In genomic region chr2:24075915-24076848, GRCh38 we compare ENCODE assay signal across 8 cellular contexts. TPM values are rescaled to one million over a fixed set of nuclear protein-coding genes. Genes with fewer than 3 reads are reported as not detected.
A peak's percentile ranks its signal among the peaks of the same experiment; 100 is the strongest.
DNase-seq lines count a peak whose midpoint lies in the region; ATAC-seq, FAIRE-seq and TF ChIP-seq lines count a peak whose summit lies in the region.

Gene SF3B6 (minus strand): TSS chr2:24076326. CDS start chr2:24076229, 97 bp downstream.

- H3K36me3 ChIP-seq in keratinocyte (ENCODE audit: control insufficient read depth in 2 of 2, extremely low read depth in 1 of 2, insufficient read depth in 2 of 2, low read length in 2 of 2): peaks cover 10% of the 10 kb centered on the region in 2 experiments

- peak within 1 kb of the TSS; percentile 74 for H3K4me2 ChIP-seq in keratinocyte (ENCODE audit: control insufficient read depth, extremely low read depth, insufficient read depth, low read depth, low read length)

- peak within 1 kb of the TSS; percentile 99 for H3K4me3 Mint-ChIP-seq in chondrocyte (ENCODE audit: unreplicated experiment)

- dilution Hi-C loops in keratinocyte (cut with MboI; ENCODE audit: extremely low pct_ligation_motif_present, low sequenced_read_pairs): no loop called here

- H3K79me2 ChIP-seq in keratinocyte (ENCODE audit: control insufficient read depth, insufficient read depth, low read length): peaks cover 38% of the 10 kb centered on the region

- no peaks in the 10 kb centered on the region for H3K9me3 Mint-ChIP-seq in chondrocyte (ENCODE audit: low read depth)

- TF ChIP-seq POLR2A in GM19193 (IDR thresholded peaks at IDR 0.05; ENCODE audit: extremely low read depth, insufficient read depth, insufficient read length): peak; percentile 90

- H4K20me1 ChIP-seq in keratinocyte (ENCODE audit: control insufficient read depth, extremely low read depth, insufficient read depth, low read length): peaks cover 4% of the 10 kb centered on the region

- TF ChIP-seq CTCF in chondrocyte (IDR thresholded peaks at IDR 0.05): peak; percentile 39
- no peak for TF ChIP-seq CTCF in keratinocyte (optimal IDR thresholded peaks at IDR 0.05 in 1 of 3, IDR thresholded peaks at IDR 0.05 in 1 of 3, conservative IDR thresholded peaks at IDR 0.05 in 1 of 3; ENCODE audit: extremely low read depth in 1 of 3, insufficient read depth in 2 of 3, low read length in 3 of 3)

- peaks cover 28% of the 10 kb centered on the region for H3K4me1 Mint-ChIP-seq in chondrocyte (ENCODE audit: low read depth)

- H3K9me3 ChIP-seq in keratinocyte (ENCODE audit: control insufficient read depth, low read depth, low read length): no peaks in the 10 kb centered on the region

- H3K27ac ChIP-seq in keratinocyte (ENCODE audit: control insufficient read depth, insufficient read depth, low read length): peak within 1 kb of the TSS; percentile 93

- H3K4me1 ChIP-seq in keratinocyte (ENCODE audit: control insufficient read depth, extremely low read depth, insufficient read depth, low read length): peaks cover 7% of the 10 kb centered on the region

- H3K27me3 ChIP-seq in keratinocyte (ENCODE audit: control insufficient read depth, extremely low read depth, insufficient read depth, low read length): no peaks in the 10 kb centered on the region

- H3K36me3 Mint-ChIP-seq in chondrocyte (ENCODE audit: low read depth): peaks cover 7% of the 10 kb centered on the region

- no peaks in the 10 kb centered on the region for H3K9me1 ChIP-seq in keratinocyte (ENCODE audit: control insufficient read depth, extremely low read depth, insufficient read depth, low read length)

- peak within 1 kb of the TSS; percentile 93 for H3K9ac ChIP-seq in keratinocyte (ENCODE audit: control insufficient read depth, extremely low read depth, insufficient read depth, low read length)

- ATAC-seq in HG03439 (IDR thresholded peaks at IDR 0.05; ENCODE audit: unreplicated experiment): peak; percentile 94

- peak within 1 kb of the TSS; percentile 99 for H3K27ac Mint-ChIP-seq in chondrocyte (ENCODE audit: unreplicated experiment)

- H3K27me3 Mint-ChIP-seq in chondrocyte (ENCODE audit: low read depth): no peaks in the 10 kb centered on the region

- peak within 1 kb of the TSS; percentile 67 to 84 (median 82) for H3K4me3 ChIP-seq in keratinocyte (ENCODE audit: control insufficient read depth in 2 of 3, extremely low read depth in 1 of 3, insufficient read depth in 2 of 3, low read depth in 1 of 3, low read length in 3 of 3)

- H2AFZ ChIP-seq in keratinocyte (ENCODE audit: control insufficient read depth, low read length): peak within 1 kb of the TSS; percentile 93

- DNase-seq in AML-193 (lab: John Stamatoyannopoulos, UW) (peak; percentile 96 to 97), NCI-H510A treated with DMSO at 0.1 percent for 48 hours (lab: John Stamatoyannopoulos, UW) (peak; percentile 99), chondrocyte (ENCODE audit: low spot score) (peak; percentile 98), keratinocyte (ENCODE audit: low read depth, low spot score) (peak; percentile 98)
- peak; percentile 99 for DNase-seq in activated CD4-positive, alpha-beta T cell treated with anti-CD3 and anti-CD28 coated beads for 24 hours (ENCODE audit: low read depth in 2 of 2)
- DNase-seq in stimulated activated CD4-positive, alpha-beta T cell treated with anti-CD3 and anti-CD28 coated beads, Interleukin-15, amount 100 ng/mL, for 1 hour (ENCODE audit: low read depth in 1 of 2, low spot score in 1 of 2): peak; percentile 97 to 99

- peak; percentile 80 for FAIRE-seq in keratinocyte (lab: Jason Lieb, UNC)

RNA-seq across cellular contexts. Expression of gene SF3B6, which starts in this region (rescaled TPM):
- total RNA-seq in chondrocyte: 67.0 to 81.9 TPM (median 72.0 TPM) in 3 replicates
- polyA plus RNA-seq in keratinocyte: 189 to 347 TPM (median 265 TPM) in 3 replicates
- 139 TPM for polyA plus RNA-seq in keratinocyte (2011; ENCODE audit: low read depth)
- 282 and 428 TPM in 2 replicates for polyA plus RNA-seq in keratinocyte (2011; cell fraction: cytosol; rRNA removed)
- 119 and 148 TPM in 2 replicates for polyA plus RNA-seq in keratinocyte (2011; cell fraction: nucleus; rRNA removed)
- polyA plus RNA-seq in keratinocyte (2012; ENCODE audit: low replicate concordance): 200 and 212 TPM in 2 replicates
- 13.4 to 63.6 TPM (median 36.7 TPM) in 3 replicates for polyA minus RNA-seq in keratinocyte
- polyA minus RNA-seq in keratinocyte (2011; cell fraction: cytosol; rRNA and poly(A)+ RNA removed): 74.1 TPM
- 13.5 and 28.2 TPM in 2 replicates for polyA minus RNA-seq in keratinocyte (2011; cell fraction: nucleus; rRNA and poly(A)+ RNA removed)

Comparison
In these comparisons a context has a peak if more than half of its experiments do, and no peak if none do; other contexts are left out.
1. Peak in every context shown above with its lines: DNase-seq, ATAC-seq, H3K4me3 ChIP-seq and H3K27ac ChIP-seq.